ENCODE assay signal across 24 cellular contexts in the genomic region with DNA sequence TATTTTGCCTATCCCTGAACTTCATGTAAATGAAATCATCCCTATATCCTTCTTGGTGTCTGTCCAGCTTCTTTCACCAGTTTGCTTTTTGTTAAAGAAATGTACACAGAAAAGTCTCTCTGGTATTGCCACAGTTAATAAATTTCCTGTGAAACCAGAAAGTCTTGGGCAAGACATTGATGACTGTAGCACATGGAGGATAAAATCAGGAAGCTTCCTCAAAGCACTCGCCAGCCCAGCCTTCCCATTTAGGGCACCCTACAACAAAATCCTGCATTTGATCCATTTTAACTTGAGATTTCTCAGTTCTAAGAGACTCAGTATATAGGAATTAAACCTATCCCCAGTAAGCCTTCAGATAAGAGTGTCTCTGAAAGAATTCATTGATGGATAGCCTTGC.
"Had no signal": no experiment of that assay in that cellular context is flagged by ENCODE, and none has a peak within 500 bp of the region (broad histone marks: within the 10 kb centered on the region; RNA-seq: fewer than 3 reads in every experiment).

No MANE protein-coding gene starts in this region.

- H3K27ac ChIP-seq: brain microvascular endothelial cell, cardiac muscle cell, Peyer's patch, WERI-Rb-1 had no signal

- DNase-seq: activated CD4-positive, alpha-beta memory T cell treated with anti-CD3 and anti-CD28 coated beads, Interleukin-2, amount 10 ng/mL, durations not matched to agents 7 days and 5 days; activated CD4-positive, alpha-beta T cell treated with anti-CD3 and anti-CD28 coated beads for 36 hours; activated CD4-positive, alpha-beta T cell treated with anti-CD3 and anti-CD28 coated beads, Interleukin-2, amount 50 U/mL, for 1 hour; activated gamma-delta T cell; activated naive CD4-positive, alpha-beta T cell treated with anti-CD3 and anti-CD28 coated beads for 36 hours; activated naive CD8-positive, alpha-beta T cell treated with anti-CD3 and anti-CD28 coated beads for 36 hours; activated T-cell treated with anti-CD3 and anti-CD28 coated beads for 4 hours; activated T-cell treated with anti-CD3 and anti-CD28 coated beads, Interleukin-2, amount 50 U/mL, for 48 hours; brain microvascular endothelial cell; Kasumi-1; KBM-7; NCI-H1105; NCI-H1436 treated with DMSO at 0.1 percent for 48 hours; NCI-H187; NCI-H2081; NCI-H510A treated with DMSO at 0.1 percent for 48 hours; NCI-H69; NK-92 treated with Interleukin-12 subunit alpha and Interleukin-12 subunit beta, amount 100 ng/mL, for 24 hours; Peyer's patch; SHP77; T-helper 1 cell; WERI-Rb-1 had no signal

- H3K27me3 Mint-ChIP-seq: activated CD4-positive, alpha-beta memory T cell treated with anti-CD3 and anti-CD28 coated beads, Interleukin-2, amount 10 ng/mL, durations not matched to agents 7 days and 5 days had no signal

- H3K4me1 Mint-ChIP-seq: activated CD4-positive, alpha-beta memory T cell treated with anti-CD3 and anti-CD28 coated beads, Interleukin-2, amount 10 ng/mL, durations not matched to agents 7 days and 5 days; activated CD4-positive, alpha-beta T cell treated with anti-CD3 and anti-CD28 coated beads for 36 hours; activated naive CD8-positive, alpha-beta T cell treated with anti-CD3 and anti-CD28 coated beads for 36 hours; activated T-helper 17 cell treated with anti-CD3 and anti-CD28 coated beads, Interleukin-2, amount 50 U/mL, for 72 hours had no signal

- H3K4me3 ChIP-seq: cardiac muscle cell, Peyer's patch had no signal

- H3K9me3 ChIP-seq: Peyer's patch had no signal

- H3K36me3 ChIP-seq: brain microvascular endothelial cell, cardiac muscle cell, Peyer's patch, WERI-Rb-1 had no signal

- H3K27me3 ChIP-seq: brain microvascular endothelial cell, cardiac muscle cell, Peyer's patch had no signal

- H3K36me3 Mint-ChIP-seq: activated naive CD8-positive, alpha-beta T cell treated with anti-CD3 and anti-CD28 coated beads for 36 hours had no signal

- ATAC-seq: activated CD4-positive, alpha-beta T cell treated with anti-CD3 and anti-CD28 coated beads for 36 hours; activated T-helper 17 cell treated with anti-CD3 and anti-CD28 coated beads, Interleukin-2, amount 50 U/mL, for 72 hours had no signal

- H3K4me1 ChIP-seq: Peyer's patch had no signal

- H3K4me3 Mint-ChIP-seq: activated CD4-positive, alpha-beta memory T cell treated with anti-CD3 and anti-CD28 coated beads, Interleukin-2, amount 10 ng/mL, durations not matched to agents 7 days and 5 days; activated CD4-positive, alpha-beta T cell treated with anti-CD3 and anti-CD28 coated beads for 36 hours; activated naive CD8-positive, alpha-beta T cell treated with anti-CD3 and anti-CD28 coated beads for 36 hours; activated T-helper 17 cell treated with anti-CD3 and anti-CD28 coated beads, Interleukin-2, amount 50 U/mL, for 72 hours had no signal

- H3K27ac Mint-ChIP-seq: activated CD4-positive, alpha-beta memory T cell treated with anti-CD3 and anti-CD28 coated beads, Interleukin-2, amount 10 ng/mL, durations not matched to agents 7 days and 5 days; activated CD4-positive, alpha-beta T cell treated with anti-CD3 and anti-CD28 coated beads for 36 hours; activated naive CD4-positive, alpha-beta T cell treated with anti-CD3 and anti-CD28 coated beads for 36 hours; activated naive CD8-positive, alpha-beta T cell treated with anti-CD3 and anti-CD28 coated beads for 36 hours; activated T-helper 17 cell treated with anti-CD3 and anti-CD28 coated beads, Interleukin-2, amount 50 U/mL, for 72 hours had no signal

- H3K9me3 Mint-ChIP-seq: activated CD4-positive, alpha-beta memory T cell treated with anti-CD3 and anti-CD28 coated beads, Interleukin-2, amount 10 ng/mL, durations not matched to agents 7 days and 5 days; activated naive CD4-positive, alpha-beta T cell treated with anti-CD3 and anti-CD28 coated beads for 36 hours; activated naive CD8-positive, alpha-beta T cell treated with anti-CD3 and anti-CD28 coated beads for 36 hours; activated T-helper 17 cell treated with anti-CD3 and anti-CD28 coated beads, Interleukin-2, amount 50 U/mL, for 72 hours had no signal
